ENCODE assay signal across 37 cellular contexts in genomic region chr3:14592836-14593235, GRCh38. TPM values are rescaled to one million over a fixed set of nuclear protein-coding genes. Genes with fewer than 3 reads are reported as not detected.
"Had no signal": no experiment of that assay in that cellular context is flagged by ENCODE, and none has a peak within 500 bp of the region (broad histone marks: within the 10 kb centered on the region; RNA-seq: fewer than 3 reads in every experiment).

No MANE protein-coding gene starts in this region.

- H3K4me2 ChIP-seq: KMS-11 had no signal

- DNase-seq: Karpas-422, Kasumi-1, MG63, MM.1S, MV-4-11, NCI-H1048, NCI-H1092, NCI-H1092 treated with DMSO at 0.1 percent for 48 hours, NCI-H1105, NCI-H1105 treated with DMSO at 0.1 percent for 48 hours, NCI-H1417, NCI-H1417 treated with DMSO at 0.1 percent for 48 hours, NCI-H1436, NCI-H1436 treated with DMSO at 0.1 percent for 48 hours, NCI-H146, NCI-H1694, NCI-H1694 treated with DMSO at 0.1 percent for 48 hours, NCI-H187, NCI-H187 treated with DMSO at 0.1 percent for 48 hours, NCI-H1930, NCI-H2029, NCI-H2029 treated with DMSO at 0.1 percent for 48 hours, NCI-H2081, NCI-H2081 treated with DMSO at 0.1 percent for 48 hours, NCI-H2107, NCI-H2171, NCI-H2171 treated with DMSO at 0.1 percent for 48 hours, NCI-H2227 treated with DMSO at 0.1 percent for 48 hours, NCI-H226, NCI-H345, NCI-H446, NCI-H446 treated with DMSO at 0.1 percent for 48 hours, NCI-H510A, NCI-H510A treated with DMSO at 0.1 percent for 48 hours had no signal

- H3K27ac ChIP-seq: KMS-11 had no signal

- H3K4me3 ChIP-seq: MG63 had no signal

- H3K36me3 ChIP-seq: MG63 had no signal

- H3K9ac ChIP-seq: KMS-11 had no signal

- H3K9me3 ChIP-seq: MG63 had no signal

- H3K27me3 ChIP-seq: MG63 had no signal

RNA-seq across cellular contexts. Expression of gene GRIP2, which starts 52.7 kb away (rescaled TPM):
- total RNA-seq: LHCN-M2, MCF 10A had no signal
